Comparison of ENCODE assay signal across 1 cellular context in the genomic region with DNA sequence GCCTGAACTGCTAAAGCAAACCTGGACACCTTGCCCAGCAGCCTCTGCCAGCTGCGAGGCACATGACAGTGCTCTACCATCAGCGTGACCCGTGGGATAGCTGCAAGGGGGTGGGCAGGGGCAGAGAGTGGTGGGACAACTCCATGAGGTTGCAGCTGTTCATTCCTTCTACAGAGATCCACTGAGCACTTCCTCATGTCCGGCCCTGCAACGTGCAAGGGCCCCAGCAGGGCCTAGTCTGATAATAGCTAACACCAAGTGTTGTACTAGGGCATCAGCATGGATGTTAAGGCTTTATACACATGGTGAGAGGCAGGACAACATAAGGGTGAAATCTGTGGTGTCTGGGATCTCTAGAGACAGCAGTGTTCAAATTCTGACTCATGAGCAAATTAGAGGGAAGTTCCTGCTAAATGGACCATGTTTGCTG.
TF ChIP-seq lines count a peak whose summit lies in the region.

No MANE protein-coding gene starts in this region.

TF ChIP-seq in GM12878, 131 proteins besides CTCF, POLR2A, EP300 and RAD21 (continued from another document):
- TF ChIP-seq, protein P1, sequence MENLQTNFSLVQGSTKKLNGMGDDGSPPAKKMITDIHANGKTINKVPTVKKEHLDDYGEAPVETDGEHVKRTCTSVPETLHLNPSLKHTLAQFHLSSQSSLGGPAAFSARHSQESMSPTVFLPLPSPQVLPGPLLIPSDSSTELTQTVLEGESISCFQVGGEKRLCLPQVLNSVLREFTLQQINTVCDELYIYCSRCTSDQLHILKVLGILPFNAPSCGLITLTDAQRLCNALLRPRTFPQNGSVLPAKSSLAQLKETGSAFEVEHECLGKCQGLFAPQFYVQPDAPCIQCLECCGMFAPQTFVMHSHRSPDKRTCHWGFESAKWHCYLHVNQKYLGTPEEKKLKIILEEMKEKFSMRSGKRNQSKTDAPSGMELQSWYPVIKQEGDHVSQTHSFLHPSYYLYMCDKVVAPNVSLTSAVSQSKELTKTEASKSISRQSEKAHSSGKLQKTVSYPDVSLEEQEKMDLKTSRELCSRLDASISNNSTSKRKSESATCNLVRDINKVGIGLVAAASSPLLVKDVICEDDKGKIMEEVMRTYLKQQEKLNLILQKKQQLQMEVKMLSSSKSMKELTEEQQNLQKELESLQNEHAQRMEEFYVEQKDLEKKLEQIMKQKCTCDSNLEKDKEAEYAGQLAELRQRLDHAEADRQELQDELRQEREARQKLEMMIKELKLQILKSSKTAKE (IDR thresholded peaks at IDR 0.05; ENCODE audit: low read depth, poor library complexity, severe bottlenecking): peak; percentile 35
- TF ChIP-seq MXI1 (IDR thresholded peaks at IDR 0.05; ENCODE audit: low read depth, low read length): no peak
- no peak for TF ChIP-seq KDM1A (IDR thresholded peaks at IDR 0.05; ENCODE audit: borderline replicate concordance)
- no peak for TF ChIP-seq RB1 (IDR thresholded peaks at IDR 0.05; ENCODE audit: borderline replicate concordance)
- TF ChIP-seq IRF4 (IDR thresholded peaks at IDR 0.05; ENCODE audit: low read depth, low read length): peak; percentile 15; the same call in 1 of the 2 replicates
- no peak for TF ChIP-seq PAX8 (IDR thresholded peaks at IDR 0.05)
TF ChIP-seq in GM12878: peak in this region for 11.
